ENCODE assay signal across 9 cellular contexts in genomic region chr1:227947425-227947677, GRCh38. TPM values are rescaled to one million over a fixed set of nuclear protein-coding genes. Genes with fewer than 3 reads are reported as not detected.
A peak's percentile ranks its signal among the peaks of the same experiment; 100 is the strongest.
DNase-seq lines count a peak whose midpoint lies in the region; ATAC-seq and TF ChIP-seq lines count a peak whose summit lies in the region.
"Had no signal": no experiment of that assay in that cellular context is flagged by ENCODE, and none has a peak within 500 bp of the region (broad histone marks: within the 10 kb centered on the region; RNA-seq: fewer than 3 reads in every experiment).

No MANE protein-coding gene starts in this region.

- intact Hi-C loops in spleen (cut with DNase I; ENCODE audit: low total_unique reads), result loop anchor here (5.0 kb wide), 1 partner anchor 185 kb away; no protein-coding TSS in a partner anchor

- H3K9me2 ChIP-seq in GM23338 (ENCODE audit: insufficient read depth) (no peaks in the 10 kb centered on the region), hepatocyte (replicated peaks; ENCODE audit: insufficient read depth) (no peaks in the 10 kb centered on the region)

- H3K27ac Mint-ChIP-seq in GM23338, result no peak overlapping the region
- H3K27ac Mint-ChIP-seq in activated T-cell treated with anti-CD3 and anti-CD28 coated beads, Interleukin-2, amount 50 U/mL, for 72 hours, result no peak overlapping the region

- H3K27me3 Mint-ChIP-seq in GM23338 (ENCODE audit: insufficient read depth, low read depth, poor library complexity), result peaks cover 30% of the 10 kb centered on the region
- H3K27me3 Mint-ChIP-seq in activated T-cell treated with anti-CD3 and anti-CD28 coated beads, Interleukin-2, amount 50 U/mL, for 72 hours (ENCODE audit: low read depth), result peaks cover 8% of the 10 kb centered on the region

- DNase-seq in GM23338 (ENCODE audit: low spot score), result no peak
- no peak for DNase-seq in activated T-cell treated with anti-CD3 and anti-CD28 coated beads, Interleukin-2, amount 50 U/mL, for 72 hours
- no peak for DNase-seq in hepatocyte (ENCODE audit: low spot score)
- peak; percentile 74 for DNase-seq in spleen
- no peak for DNase-seq in HK-2 (ENCODE audit: unreplicated experiment)
- DNase-seq in activated effector memory CD4-positive, alpha-beta T cell treated with anti-CD3 and anti-CD28 coated beads, Interleukin-2, amount 50 U/mL, for 16 hours, result no peak
- no peak for DNase-seq in stimulated activated CD4-positive, alpha-beta T cell treated with anti-CD3 and anti-CD28 coated beads, Interleukin-2, amount 100 ng/mL, for 48 hours

- peaks cover 9% of the 10 kb centered on the region; the same call in 2 of the 3 replicates for H3K4me1 Mint-ChIP-seq in GM23338
- no peaks in the 10 kb centered on the region for H3K4me1 Mint-ChIP-seq in activated T-cell treated with anti-CD3 and anti-CD28 coated beads, Interleukin-2, amount 50 U/mL, for 72 hours (ENCODE audit: low read depth)

- ATAC-seq in GM23338 (no peak), HG02973 (IDR thresholded peaks at IDR 0.05; ENCODE audit: unreplicated experiment) (no peak)
- ATAC-seq in activated T-cell treated with anti-CD3 and anti-CD28 coated beads, Interleukin-2, amount 50 U/mL, for 72 hours (replicated peaks in 1 of 2), result peak in 1 of 2 donors; percentile 18

- H3K36me3 ChIP-seq in GM23338 (ENCODE audit: insufficient read depth) (no peaks in the 10 kb centered on the region), hepatocyte (replicated peaks; ENCODE audit: insufficient read depth, low read depth) (no peaks in the 10 kb centered on the region), spleen (no peaks in the 10 kb centered on the region)

- H3K9me3 ChIP-seq in hepatocyte (ENCODE audit: low read depth) (no peaks in the 10 kb centered on the region), spleen (no peaks in the 10 kb centered on the region)

- H4K20me1 ChIP-seq in GM23338 (replicated peaks; ENCODE audit: insufficient read depth), result peaks cover 5% of the 10 kb centered on the region; the same call in 1 of the 2 replicates
- H4K20me1 ChIP-seq in hepatocyte (ENCODE audit: insufficient read depth, poor library complexity, severe bottlenecking), result no peaks in the 10 kb centered on the region

- H3K27me3 ChIP-seq in GM23338 (ENCODE audit: insufficient read depth) (peaks cover 24% of the 10 kb centered on the region), hepatocyte (peaks cover 10% of the 10 kb centered on the region), spleen (replicated peaks in 1 of 7) (peaks cover 0 to 78% (median 28%) of the 10 kb centered on the region in 7 donors)

- H3K79me2 ChIP-seq in GM23338 (replicated peaks; ENCODE audit: insufficient read depth), result no peaks in the 10 kb centered on the region
- peaks cover 9% of the 10 kb centered on the region for H3K79me2 ChIP-seq in hepatocyte

- 3% methylated on average over 10 of the region's 34 CpGs for WGBS in hepatocyte (ENCODE audit: low lambda C conversion rate, missing lambda C conversion rate)
- 0 to 3% (median 1%) methylated on average over 18 to 34 of the region's 34 CpGs for WGBS in spleen, 5 donors

- H2AFZ ChIP-seq in GM23338, result peak overlapping the region; percentile 98
- peak overlapping the region; percentile 63 for H2AFZ ChIP-seq in hepatocyte

- H3K4me2 ChIP-seq in GM23338, result peak overlapping the region; percentile 98
- H3K4me2 ChIP-seq in hepatocyte, result peak overlapping the region; percentile 99

- H3K9me3 Mint-ChIP-seq in GM23338, result no peaks in the 10 kb centered on the region
- no peaks in the 10 kb centered on the region for H3K9me3 Mint-ChIP-seq in activated T-cell treated with anti-CD3 and anti-CD28 coated beads, Interleukin-2, amount 50 U/mL, for 72 hours

- H3K4me1 ChIP-seq in GM23338 (ENCODE audit: insufficient read depth), result peaks cover 6% of the 10 kb centered on the region; the same call in 1 of the 2 replicates
- H3K4me1 ChIP-seq in hepatocyte (ENCODE audit: insufficient read depth), result peaks cover 24% of the 10 kb centered on the region
- H3K4me1 ChIP-seq in spleen, result peaks cover 18 to 41% (median 31%) of the 10 kb centered on the region in 6 donors

- H3K27ac ChIP-seq in GM23338 (ENCODE audit: low read depth), result no peak overlapping the region
- peak overlapping the region; percentile 76 for H3K27ac ChIP-seq in hepatocyte
- peak overlapping the region in 4 of 8 donors; percentile 17 to 81 (median 72) for H3K27ac ChIP-seq in spleen

- TF ChIP-seq POLR2A in spleen (IDR thresholded peaks at IDR 0.05), result no peak

- peak overlapping the region; percentile 82 for H3K4me3 ChIP-seq in GM23338
- peak overlapping the region; percentile 55 for H3K4me3 ChIP-seq in hepatocyte
- peak overlapping the region; percentile 19 to 74 (median 48) for H3K4me3 ChIP-seq in spleen

- H3K36me3 Mint-ChIP-seq in GM23338 (ENCODE audit: low read depth), result no peaks in the 10 kb centered on the region
- H3K36me3 Mint-ChIP-seq in activated T-cell treated with anti-CD3 and anti-CD28 coated beads, Interleukin-2, amount 50 U/mL, for 72 hours (ENCODE audit: insufficient read depth in 2 of 2), result no peaks in the 10 kb centered on the region

- TF ChIP-seq CTCF in GM23338 (conservative IDR thresholded peaks at IDR 0.05; ENCODE audit: low read depth in 2 of 2) (no peak), hepatocyte (IDR thresholded peaks at IDR 0.05; ENCODE audit: poor library complexity) (no peak), spleen (IDR thresholded peaks at IDR 0.05 in 8 of 11, conservative IDR thresholded peaks at IDR 0.05 in 3 of 11) (no peak)

- 0 out of 2 replicates have a peak, but pooled peaks cover 3% of the 10 kb centered on the region for H3F3A ChIP-seq in GM23338 (replicated peaks; ENCODE audit: low read depth)

- peak overlapping the region; percentile 81 for H3K4me3 Mint-ChIP-seq in GM23338
- peak overlapping the region; percentile 75 to 85 for H3K4me3 Mint-ChIP-seq in activated T-cell treated with anti-CD3 and anti-CD28 coated beads, Interleukin-2, amount 50 U/mL, for 72 hours

TF ChIP-seq in GM23338, 12 proteins besides CTCF, POLR2A, EP300 and RAD21 (continues in another document):
- TF ChIP-seq EZH2 (IDR thresholded peaks at IDR 0.05; ENCODE audit: low read depth, unreplicated experiment), result no peak
- no peak for TF ChIP-seq POLR2AphosphoS5 (IDR thresholded peaks at IDR 0.05; ENCODE audit: low read depth)
- TF ChIP-seq ETS1 (IDR thresholded peaks at IDR 0.05), result no peak
- no peak for TF ChIP-seq EZH2phosphoT487 (IDR thresholded peaks at IDR 0.05; ENCODE audit: unreplicated experiment)
- TF ChIP-seq NANOG (IDR thresholded peaks at IDR 0.05; ENCODE audit: borderline replicate concordance), result no peak
- no peak for TF ChIP-seq JUNB (IDR thresholded peaks at IDR 0.05; ENCODE audit: unreplicated experiment)
- no peak for TF ChIP-seq ZNF114 (CRISPR knock-in tag; IDR thresholded peaks at IDR 0.05)
- no peak for TF ChIP-seq ZNF331 (CRISPR knock-in tag; IDR thresholded peaks at IDR 0.05; ENCODE audit: low read depth)
- no peak for TF ChIP-seq REST (IDR thresholded peaks at IDR 0.05; ENCODE audit: unreplicated experiment)
- TF ChIP-seq CREB1 (CRISPR knock-in tag; IDR thresholded peaks at IDR 0.05; ENCODE audit: low read depth), result no peak; the same call in 1 of the 2 replicates

RNA-seq across cellular contexts. Expression of gene WNT9A, which starts 0.4 kb away (rescaled TPM):
- 1.8 and 2.0 TPM in 2 replicates for total RNA-seq in GM23338 (2014; rRNA removed; shearing (Covaris generic))
- polyA plus RNA-seq in GM23338 (2016; fragmentation: Nextera tagmentation; extraction: Ambion mirVana) (0.06 and 0.07 TPM in 2 replicates), hepatocyte (0.40 and 1.5 TPM in 2 replicates), spleen (under 1 TPM; 0.08 to 0.70 (median 0.11) TPM)
- total RNA-seq in activated T-cell treated with anti-CD3 and anti-CD28 coated beads, Interleukin-2, amount 50 U/mL, for 72 hours, result under 1 TPM in 1 of 2 donors, not detected in 1; 0.28 TPM
- total RNA-seq in hepatocyte (1.2 and 2.8 TPM in 2 replicates), spleen (1 to 10 TPM in 4 of 7 donors, under 1 TPM in 3; 0.37 to 3.6 (median 1.2) TPM)

RNA-seq across cellular contexts. Expression of gene WNT3A, which starts 59.4 kb away (rescaled TPM):
- 0.07 and 0.12 TPM in 2 replicates for total RNA-seq in GM23338 (2014; rRNA removed; shearing (Covaris generic))
- polyA plus RNA-seq in GM23338 (2016; fragmentation: Nextera tagmentation; extraction: Ambion mirVana) (0.40 and 0.65 TPM in 2 replicates), hepatocyte (not detected in 2 replicates), spleen (not detected)
- total RNA-seq in activated T-cell treated with anti-CD3 and anti-CD28 coated beads, Interleukin-2, amount 50 U/mL, for 72 hours, result not detected
- total RNA-seq in hepatocyte (0.03 and 0.20 TPM in 2 replicates), spleen (not detected)
- total RNA-seq: pulmonary artery endothelial cell had no signal
